11 cellular contexts compared by ENCODE assay signal in genomic region chr3:108133858-108134554, GRCh38. TPM values are rescaled to one million over a fixed set of nuclear protein-coding genes. Genes with fewer than 3 reads are reported as not detected.
DNase-seq lines count a peak whose midpoint lies in the region; ATAC-seq lines count a peak whose summit lies in the region.
"Had no signal": no experiment of that assay in that cellular context is flagged by ENCODE, and none has a peak within 500 bp of the region (broad histone marks: within the 10 kb centered on the region; RNA-seq: fewer than 3 reads in every experiment).

No MANE protein-coding gene starts in this region.

- intact Hi-C loops in activated T-helper 1 cell treated with anti-CD3 and anti-CD28 coated beads, Interleukin-12 subunit alpha, Interleukin-12 subunit beta, Interleukin-2, Interleukin-4 antibody, amounts not matched to agents 30 ng/mL and 10 ng/mL and 1 ng/mL, durations not matched to agents 14 hours and 24 hours and 36 hours (cut with micrococcal nuclease), result loop anchor here (1.0 to 5.0 kb wide), 5 partner anchors 10 to 453 kb away; partner anchors contain the start of genes CIP2A, DZIP3 and IFT57

- peaks cover 73% of the 10 kb centered on the region for H3K36me3 Mint-ChIP-seq in activated T-helper 1 cell treated with anti-CD3 and anti-CD28 coated beads, Interleukin-12 subunit alpha, Interleukin-12 subunit beta, Interleukin-2, Interleukin-4 antibody, amounts not matched to agents 30 ng/mL and 10 ng/mL and 1 ng/mL, durations not matched to agents 14 hours and 24 hours and 36 hours (ENCODE audit: low read depth)

- H3K27ac Mint-ChIP-seq in activated T-helper 1 cell treated with anti-CD3 and anti-CD28 coated beads, Interleukin-12 subunit alpha, Interleukin-12 subunit beta, Interleukin-2, Interleukin-4 antibody, amounts not matched to agents 30 ng/mL and 10 ng/mL and 1 ng/mL, durations not matched to agents 14 hours and 24 hours and 36 hours, result peak overlapping the region; percentile 96

- H3K27me3 Mint-ChIP-seq in activated T-helper 1 cell treated with anti-CD3 and anti-CD28 coated beads, Interleukin-12 subunit alpha, Interleukin-12 subunit beta, Interleukin-2, Interleukin-4 antibody, amounts not matched to agents 30 ng/mL and 10 ng/mL and 1 ng/mL, durations not matched to agents 14 hours and 24 hours and 36 hours (ENCODE audit: insufficient read depth), result no peaks in the 10 kb centered on the region

- H3K4me1 ChIP-seq in ACC112 (ENCODE audit: control insufficient read depth, insufficient read depth, low read length, unreplicated experiment), result peaks cover 46% of the 10 kb centered on the region
- H3K4me1 ChIP-seq: BE2C had no signal

- H3K36me3 ChIP-seq in ACC112 (ENCODE audit: insufficient read depth, low read length), result no peaks in the 10 kb centered on the region
- H3K36me3 ChIP-seq: BE2C had no signal

- H3K4me1 Mint-ChIP-seq in activated T-helper 1 cell treated with anti-CD3 and anti-CD28 coated beads, Interleukin-12 subunit alpha, Interleukin-12 subunit beta, Interleukin-2, Interleukin-4 antibody, amounts not matched to agents 30 ng/mL and 10 ng/mL and 1 ng/mL, durations not matched to agents 14 hours and 24 hours and 36 hours (ENCODE audit: low read depth), result peaks cover 72% of the 10 kb centered on the region

- H3K4me3 Mint-ChIP-seq in activated T-helper 1 cell treated with anti-CD3 and anti-CD28 coated beads, Interleukin-12 subunit alpha, Interleukin-12 subunit beta, Interleukin-2, Interleukin-4 antibody, amounts not matched to agents 30 ng/mL and 10 ng/mL and 1 ng/mL, durations not matched to agents 14 hours and 24 hours and 36 hours, result peak overlapping the region; percentile 74

- peak overlapping the region; percentile 46 for H2AFZ ChIP-seq in ACC112 (ENCODE audit: low read length, unreplicated experiment)

- peak overlapping the region; percentile 88; the same call in 1 of the 2 replicates for H3K27ac ChIP-seq in ACC112 (ENCODE audit: low read depth, low read length)

- H3K9me3 Mint-ChIP-seq in activated T-helper 1 cell treated with anti-CD3 and anti-CD28 coated beads, Interleukin-12 subunit alpha, Interleukin-12 subunit beta, Interleukin-2, Interleukin-4 antibody, amounts not matched to agents 30 ng/mL and 10 ng/mL and 1 ng/mL, durations not matched to agents 14 hours and 24 hours and 36 hours, result peaks cover 4% of the 10 kb centered on the region

- no peaks in the 10 kb centered on the region for H3K27me3 ChIP-seq in ACC112 (ENCODE audit: insufficient read depth, low read length)
- H3K27me3 ChIP-seq: BE2C had no signal

- DNase-seq in activated T-helper 1 cell treated with anti-CD3 and anti-CD28 coated beads, Interleukin-12 subunit alpha, Interleukin-12 subunit beta, Interleukin-2, Interleukin-4 antibody, amounts not matched to agents 30 ng/mL and 10 ng/mL and 1 ng/mL, durations not matched to agents 14 hours and 24 hours and 36 hours (ENCODE audit: low spot score), result no peak
- DNase-seq in globus pallidus (ENCODE audit: low spot score) (no peak), GOT3 (lab: John Stamatoyannopoulos, UW) (no peak), NCI-H524 (lab: John Stamatoyannopoulos, UW) (no peak), RPMI8226 (no peak)
- DNase-seq: BE2C, HCEC 1CT, NCI-H446 treated with DMSO at 0.1 percent for 48 hours had no signal

- peak overlapping the region; percentile 59 for H3K4me3 ChIP-seq in ACC112 (ENCODE audit: low read depth, low read length)

- H3K79me2 ChIP-seq in ACC112 (ENCODE audit: control insufficient read depth, insufficient read depth, low read length, unreplicated experiment), result no peaks in the 10 kb centered on the region

- ATAC-seq in GM19043 (IDR thresholded peaks at IDR 0.05; ENCODE audit: low read depth, unreplicated experiment), result peak; percentile 33
- ATAC-seq in HG03159 (IDR thresholded peaks at IDR 0.05; ENCODE audit: unreplicated experiment), result peak; percentile 36

RNA-seq across cellular contexts. Expression of gene CD47, which starts 43.2 kb away (rescaled TPM):
- 98.3 and 105 TPM in 2 replicates for total RNA-seq in activated T-helper 1 cell treated with anti-CD3 and anti-CD28 coated beads, Interleukin-12 subunit alpha, Interleukin-12 subunit beta, Interleukin-2, Interleukin-4 antibody, amounts not matched to agents 30 ng/mL and 10 ng/mL and 1 ng/mL, durations not matched to agents 14 hours and 24 hours and 36 hours
